ENCODE assay signal across 8 cellular contexts in genomic region chr11:74948546-74948897, GRCh38. TPM values are rescaled to one million over a fixed set of nuclear protein-coding genes. Genes with fewer than 3 reads are reported as not detected.
DNase-seq lines count a peak whose midpoint lies in the region; ATAC-seq and TF ChIP-seq lines count a peak whose summit lies in the region.

No MANE protein-coding gene starts in this region.

- H3K4me3 ChIP-seq in foreskin fibroblast (ENCODE audit: low read depth in 1 of 2, low read length in 2 of 2) (peak overlapping the region; percentile 99), psoas muscle (peak overlapping the region; percentile 84)

- 0 to 1% (median 1%) methylated on average over 9 of the region's 9 CpGs for WGBS in psoas muscle, 3 donors

- H3K27me3 ChIP-seq in psoas muscle (ENCODE audit: insufficient read depth in 3 of 3, low read length in 2 of 3): no peaks in the 10 kb centered on the region

- H3K4me1 Mint-ChIP-seq in T-helper 17 cell: peaks cover 45% of the 10 kb centered on the region

- peak overlapping the region; percentile 99 for H3K4me3 Mint-ChIP-seq in T-helper 17 cell

- peak overlapping the region; percentile 99 for H3K27ac Mint-ChIP-seq in T-helper 17 cell

- intact Hi-C loops in psoas muscle (cut with DNase I): loop anchor here (2.0 to 5.0 kb wide), 3 partner anchors 39 to 64 kb away; partner anchors contain the start of gene NEU3 (in 2 of the 2)

- H3K36me3 Mint-ChIP-seq in T-helper 17 cell (ENCODE audit: low read depth): peaks cover 10% of the 10 kb centered on the region

- DNase-seq in activated CD4-positive, CD25-positive, alpha-beta regulatory T cell treated with anti-CD3 and anti-CD28 coated beads, Interleukin-2, amount 50 U/mL, for 72 hours: no peak
- DNase-seq in T-helper 17 cell (no peak), foreskin fibroblast (peak in 1 of 2 donors; percentile 39), psoas muscle (no peak), islet precursor cell (no peak)
- no peak for DNase-seq in stimulated activated CD8-positive, alpha-beta memory T cell treated with anti-CD3 and anti-CD28 coated beads, Interleukin-4, amount 100 ng/mL, for 48 hours

- H3K27me3 Mint-ChIP-seq in T-helper 17 cell: no peaks in the 10 kb centered on the region

- TF ChIP-seq CTCF in foreskin fibroblast (IDR thresholded peaks at IDR 0.05; ENCODE audit: low read depth, low read length): no peak
- no peak for TF ChIP-seq CTCF in psoas muscle (IDR thresholded peaks at IDR 0.05)

- H3K4me1 ChIP-seq in psoas muscle: peaks cover 19% of the 10 kb centered on the region

- peak overlapping the region; percentile 89 for H3K27ac ChIP-seq in psoas muscle

- H3K9me3 ChIP-seq in T-helper 17 cell (ENCODE audit: control insufficient read depth, low read length, poor library complexity, severe bottlenecking) (no peaks in the 10 kb centered on the region), psoas muscle (no peaks in the 10 kb centered on the region)

- peaks cover 0 to 22% of the 10 kb centered on the region in 2 donors for H3K36me3 ChIP-seq in psoas muscle (ENCODE audit: insufficient read depth in 1 of 2, low read depth in 1 of 2)

- ATAC-seq in activated CD4-positive, CD25-positive, alpha-beta regulatory T cell treated with anti-CD3 and anti-CD28 coated beads, Interleukin-2, amount 50 U/mL, for 24 hours: peak; percentile 1 to 3
- peak; percentile 4 for ATAC-seq in HG03025 (IDR thresholded peaks at IDR 0.05; ENCODE audit: low FRiP score, unreplicated experiment)
- ATAC-seq in T-helper 17 cell: peak; percentile 9
- peak; percentile 15 to 48 (median 22) for ATAC-seq in psoas muscle

RNA-seq across cellular contexts. Expression of gene XRRA1, which starts 0.4 kb away (rescaled TPM):
- 10 to 100 TPM; 10.1 to 16.3 TPM for total RNA-seq in T-helper 17 cell
- 10 to 100 TPM in 1 of 4 donors, 1 to 10 TPM in 3; 5.5 to 15.1 (median 7.5) TPM for total RNA-seq in psoas muscle
- polyA plus RNA-seq in psoas muscle: 1 to 10 TPM; 3.1 to 9.3 (median 6.9) TPM

RNA-seq across cellular contexts. Expression of gene SPCS2, which starts 0.5 kb away (rescaled TPM):
- total RNA-seq in T-helper 17 cell (10 to 100 TPM; 63.7 to 87.0 TPM), psoas muscle (10 to 100 TPM; 51.1 to 95.1 (median 63.6) TPM)
- polyA plus RNA-seq in psoas muscle: 100 to 1,000 TPM in 2 of 3 donors, 10 to 100 TPM in 1; 78.9 to 132 (median 104) TPM

RNA-seq across cellular contexts. Expression of gene NEU3, which starts 40.2 kb away (rescaled TPM):
- total RNA-seq in T-helper 17 cell (10 to 100 TPM; 10.7 to 11.3 TPM), psoas muscle (10 to 100 TPM; 14.0 to 26.7 (median 18.0) TPM)
- polyA plus RNA-seq in psoas muscle: 1 to 10 TPM; 1.8 to 9.3 (median 4.3) TPM
